9 cellular contexts compared by ENCODE assay signal in the genomic region with DNA sequence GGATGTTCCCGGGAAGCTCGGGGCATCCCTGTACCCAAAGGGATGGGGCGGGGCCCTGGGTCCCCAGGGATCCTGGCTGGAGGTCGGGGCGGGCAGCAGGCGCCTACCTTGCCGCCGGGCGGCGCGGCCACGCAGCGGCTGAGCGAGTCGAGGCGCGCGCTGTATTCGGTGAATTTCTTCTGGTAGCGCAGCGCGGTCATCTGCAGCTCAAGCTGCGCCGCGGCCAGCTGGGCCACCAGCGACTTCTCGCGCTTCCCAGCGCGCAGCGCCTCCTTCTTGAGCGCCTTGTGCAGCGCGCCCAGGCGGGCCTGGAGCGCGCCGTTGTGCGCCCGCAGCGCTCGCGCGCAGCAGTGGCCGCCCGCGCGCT. TPM values are rescaled to one million over a fixed set of nuclear protein-coding genes. Genes with fewer than 3 reads are reported as not detected.
DNase-seq lines count a peak whose midpoint lies in the region; ATAC-seq and TF ChIP-seq lines count a peak whose summit lies in the region.
"Had no signal": no experiment of that assay in that cellular context is flagged by ENCODE, and none has a peak within 500 bp of the region (broad histone marks: within the 10 kb centered on the region; RNA-seq: fewer than 3 reads in every experiment).

No MANE protein-coding gene starts in this region.

- CTCF ChIA-PET in MCF 10A (lab: Yijun Ruan, JAX), result interaction anchor here (0.9 kb wide), 1 partner anchor 121 kb away, joined by 3 read pairs; no protein-coding TSS in a partner anchor

- no peaks in the 10 kb centered on the region for H3K4me1 Mint-ChIP-seq in MCF 10A (ENCODE audit: insufficient read depth, unreplicated experiment)
- H3K4me1 Mint-ChIP-seq in effector memory CD8-positive, alpha-beta T cell (ENCODE audit: low read depth in 2 of 2), result no peaks in the 10 kb centered on the region

- H3K36me3 ChIP-seq in duodenal mucosa (ENCODE audit: control insufficient read depth in 1 of 2, insufficient read depth in 2 of 2, low read length in 2 of 2) (no peaks in the 10 kb centered on the region), mesodermal cell (ENCODE audit: control insufficient read depth, insufficient read depth, low read length) (no peaks in the 10 kb centered on the region)

- H3K4me1 ChIP-seq in duodenal mucosa (ENCODE audit: control insufficient read depth in 1 of 2, insufficient read depth in 2 of 2, low read length in 2 of 2), result peaks cover 13 to 20% of the 10 kb centered on the region in 2 donors
- peaks cover 31% of the 10 kb centered on the region for H3K4me1 ChIP-seq in mesodermal cell (ENCODE audit: control insufficient read depth, insufficient read depth, low read length, poor library complexity, severe bottlenecking)

- POLR2A ChIA-PET in MCF 10A (lab: Yijun Ruan, JAX), result no interaction called here

- in situ Hi-C loops in T47D (cut with HindIII; ENCODE audit: low pct_unique_long_range_greater_than_20kb, low sequenced_read_pairs), result no loop called here

- BruUV-seq in MCF 10A (replicated peaks; lab: Mats Ljungman, UMichigan), result no TSS peak

- DNase-seq in T47D (ENCODE audit: low read depth in 1 of 2, low spot score in 1 of 2) (peak; percentile 38 to 81), MCF 10A (ENCODE audit: unreplicated experiment) (no peak), cerebellum (ENCODE audit: low spot score) (no peak)
- DNase-seq in effector memory CD8-positive, alpha-beta T cell, result no peak

- H3K36me3 Mint-ChIP-seq in MCF 10A (ENCODE audit: insufficient read depth, unreplicated experiment), result no peaks in the 10 kb centered on the region
- H3K36me3 Mint-ChIP-seq in effector memory CD8-positive, alpha-beta T cell (ENCODE audit: insufficient read depth), result no peaks in the 10 kb centered on the region

- peak overlapping the region; percentile 77 for H3K4me3 ChIP-seq in duodenal mucosa (ENCODE audit: low read depth in 1 of 2, low read length in 2 of 2)
- peak overlapping the region; percentile 58 for H3K4me3 ChIP-seq in mesodermal cell (ENCODE audit: extremely low read depth, insufficient read depth, low read length, poor library complexity, severe bottlenecking)
- H3K4me3 ChIP-seq: K562 had no signal

- no peak for ATAC-seq in effector memory CD8-positive, alpha-beta T cell (replicated peaks)
- ATAC-seq in GM21619 (IDR thresholded peaks at IDR 0.05; ENCODE audit: unreplicated experiment) (no peak), HG02610 (IDR thresholded peaks at IDR 0.05; ENCODE audit: unreplicated experiment) (no peak)
- ATAC-seq: K562 had no signal

- H3K9me3 Mint-ChIP-seq in MCF 10A (ENCODE audit: unreplicated experiment), result no peaks in the 10 kb centered on the region
- H3K9me3 Mint-ChIP-seq in effector memory CD8-positive, alpha-beta T cell, result peaks cover 0 to 3% of the 10 kb centered on the region in 2 donors

- no peak overlapping the region for H3K27ac Mint-ChIP-seq in MCF 10A (ENCODE audit: low read depth, unreplicated experiment)
- no peak overlapping the region for H3K27ac Mint-ChIP-seq in effector memory CD8-positive, alpha-beta T cell

- H3K4me3 Mint-ChIP-seq in MCF 10A (ENCODE audit: unreplicated experiment), result no peak overlapping the region
- no peak overlapping the region for H3K4me3 Mint-ChIP-seq in effector memory CD8-positive, alpha-beta T cell

- no peak overlapping the region for H3K27ac ChIP-seq in duodenal mucosa (ENCODE audit: low read depth, low read length)
- H3K27ac ChIP-seq in mesodermal cell (ENCODE audit: low read depth, low read length, severe bottlenecking), result peak overlapping the region; percentile 86

- H3K27me3 ChIP-seq in duodenal mucosa (ENCODE audit: control insufficient read depth in 1 of 2, insufficient read depth in 2 of 2, low read length in 2 of 2), result no peaks in the 10 kb centered on the region

- TF ChIP-seq CTCF in MCF 10A (IDR thresholded peaks at IDR 0.05; ENCODE audit: unreplicated experiment), result no peak

- H3K9me3 ChIP-seq in duodenal mucosa (ENCODE audit: control insufficient read depth in 1 of 2, low read length in 2 of 2), result no peaks in the 10 kb centered on the region
- H3K9me3 ChIP-seq in mesodermal cell (ENCODE audit: control insufficient read depth, low read length), result no peaks in the 10 kb centered on the region

- intact Hi-C loops in MCF 10A (cut with micrococcal nuclease), result no loop called here

- H3K27me3 Mint-ChIP-seq in MCF 10A (ENCODE audit: insufficient read depth, unreplicated experiment), result no peaks in the 10 kb centered on the region
- H3K27me3 Mint-ChIP-seq in effector memory CD8-positive, alpha-beta T cell, result no peaks in the 10 kb centered on the region

- 1% methylated on average over 38 to 48 of the region's 48 CpGs for WGBS in mesodermal cell (ENCODE audit: insufficient coverage in 2 of 2), 2 experiments

- peak overlapping the region; percentile 35 for H3K9ac ChIP-seq in duodenal mucosa (ENCODE audit: low read depth in 1 of 2, low read length in 2 of 2)

RNA-seq across cellular contexts. Expression of gene PDZRN3, which starts 0.8 kb away (rescaled TPM):
- total RNA-seq in MCF 10A (2022), result not detected in 2 replicates
- polyA plus RNA-seq in mesodermal cell (2013, experiment 1 of 2), result 21.6 TPM
- 26.9 TPM for polyA plus RNA-seq in mesodermal cell (2013, experiment 2 of 2)
- 14.1 TPM for total RNA-seq in cerebellum
- polyA plus RNA-seq: K562 had no signal

Comparison
In these comparisons a context has a peak if more than half of its experiments do, and no peak if none do; other contexts are left out.
1. DNase-seq: peak in T47D (2 of 2); none in MCF 10A (single experiment), effector memory CD8-positive, alpha-beta T cell (0 of 3) and cerebellum (single experiment).
2. RNA of gene PDZRN3, which starts 0.8 kb away (total RNA-seq): 14.1 TPM in cerebellum (single experiment); not detected in MCF 10A; every median in the first group is over 10 times any median in the second.